ENCODE assay signal across 14 cellular contexts in the genomic region with DNA sequence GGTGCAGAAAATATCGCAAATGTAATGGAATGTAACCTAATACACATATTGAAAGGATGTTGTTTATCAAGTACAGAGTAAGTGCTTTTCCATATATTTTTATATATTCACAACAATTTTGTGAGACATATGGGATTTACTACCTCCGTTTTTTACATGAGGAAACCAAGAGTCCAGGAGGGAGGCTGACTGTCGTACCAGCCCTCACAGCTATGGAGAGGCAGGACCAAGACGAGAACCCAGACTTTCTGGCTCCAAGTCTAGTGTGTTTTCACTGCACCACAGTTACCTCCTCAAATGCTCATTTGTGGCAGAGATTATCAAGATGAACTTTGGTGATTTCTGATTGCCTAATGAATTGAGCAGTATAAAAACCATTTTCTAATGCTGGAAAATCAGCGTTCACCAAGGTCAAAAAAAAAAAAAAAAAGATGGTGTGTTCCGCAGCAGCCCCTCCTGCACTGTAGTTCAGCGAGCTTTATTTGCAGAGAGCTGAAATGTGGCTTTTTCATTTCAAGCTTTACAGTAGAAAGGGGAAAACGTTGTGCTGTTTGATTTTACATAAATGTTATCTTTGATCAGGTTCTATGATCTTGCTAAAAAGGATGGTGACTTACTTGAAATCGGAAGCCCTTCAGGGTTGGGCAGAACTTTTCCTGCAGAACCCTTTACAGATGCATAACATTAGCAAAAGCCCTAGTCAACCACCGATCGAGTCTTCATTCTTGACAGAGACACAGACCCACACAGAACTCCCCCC. TPM values are rescaled to one million over a fixed set of nuclear protein-coding genes. Genes with fewer than 3 reads are reported as not detected.
A peak's percentile ranks its signal among the peaks of the same experiment; 100 is the strongest.
DNase-seq lines count a peak whose midpoint lies in the region; ATAC-seq and TF ChIP-seq lines count a peak whose summit lies in the region.
"Had no signal": no experiment of that assay in that cellular context is flagged by ENCODE, and none has a peak within 500 bp of the region (broad histone marks: within the 10 kb centered on the region; RNA-seq: fewer than 3 reads in every experiment).

No MANE protein-coding gene starts in this region.

- TF ChIP-seq CTCF in HCT116 (IDR thresholded peaks at IDR 0.05 in 2 of 3, conservative IDR thresholded peaks at IDR 0.05 in 1 of 3; ENCODE audit: borderline replicate concordance in 1 of 3, insufficient read depth in 1 of 3, low read depth in 2 of 3, low read length in 2 of 3): no peak
- no peak for TF ChIP-seq CTCF in thyroid gland (IDR thresholded peaks at IDR 0.05)
- TF ChIP-seq CTCF in upper lobe of left lung (IDR thresholded peaks at IDR 0.05): no peak

- H3K4me3 Mint-ChIP-seq in T-cell: no peak overlapping the region
- H3K4me3 Mint-ChIP-seq: activated T-cell treated with anti-CD3 and anti-CD28 coated beads, Interleukin-2, amount 50 U/mL, for 72 hours; stimulated activated naive CD8-positive, alpha-beta T cell treated with anti-CD3 and anti-CD28 coated beads, Interleukin-15, Interleukin-2, amounts not matched to agents 100 ng/mL and 50 ng/mL, for 24 hours had no signal

- H3K9ac ChIP-seq in HCT116 (ENCODE audit: low read length): no peak overlapping the region

- peak overlapping the region; percentile 26 for H3K4me2 ChIP-seq in HCT116 (ENCODE audit: low read length)

- no peaks in the 10 kb centered on the region for H3K79me2 ChIP-seq in HCT116 (ENCODE audit: insufficient read depth, low read length)

- RAD21 ChIA-PET in HCT116 (lab: Charles Lee; ENCODE audit: low non-redundant PET in 1 of 2, low total read pairs in 2 of 2, uncharacterized antibody in 2 of 2, unreplicated experiment in 2 of 2): interaction anchor here in 1 of 2 experiments (0.6 kb wide), 1 partner anchor 9 kb away, joined by 3 read pairs; no protein-coding TSS in a partner anchor

- POLR2A ChIA-PET in HCT116 (lab: Charles Lee): interaction anchor here (0.6 to 1.2 kb wide), 2 partner anchors 25 to 776 kb away, joined by 3 to 4 read pairs; partner anchors contain the start of gene ADM
- POLR2A ChIA-PET in T-cell (lab: Charles Lee): interaction anchor here in 1 of 2 donors (0.7 kb wide), 1 partner anchor 738 kb away, joined by 5 read pairs; no protein-coding TSS in a partner anchor

- TF ChIP-seq EP300 in upper lobe of left lung (IDR thresholded peaks at IDR 0.05): no peak

- ATAC-seq in HCT116 (no peak), T-cell (replicated peaks in 1 of 4) (peak in 3 of 4 experiments; percentile 13 to 26 (median 23)), GM21717 (IDR thresholded peaks at IDR 0.05; ENCODE audit: unreplicated experiment) (no peak), upper lobe of left lung (ENCODE audit: low FRiP score in 2 of 2) (no peak), GM18907 (IDR thresholded peaks at IDR 0.05; ENCODE audit: unreplicated experiment) (no peak)
- ATAC-seq: activated T-cell treated with anti-CD3 and anti-CD28 coated beads, Interleukin-2, amount 50 U/mL, for 72 hours had no signal

- no peak overlapping the region for H3K4me3 ChIP-seq in HCT116 (replicated peaks in 1 of 2; ENCODE audit: low read depth in 1 of 2, low read length in 2 of 2)
- no peak overlapping the region for H3K4me3 ChIP-seq in mesodermal cell (ENCODE audit: extremely low read depth, insufficient read depth, low read length, poor library complexity, severe bottlenecking)
- no peak overlapping the region for H3K4me3 ChIP-seq in thyroid gland (replicated peaks in 1 of 3)
- no peak overlapping the region for H3K4me3 ChIP-seq in upper lobe of left lung

- no peaks in the 10 kb centered on the region for H3K9me3 ChIP-seq in HCT116 (ENCODE audit: control insufficient read depth in 1 of 2, insufficient read depth in 1 of 2, low read depth in 1 of 2, low read length in 2 of 2)
- no peaks in the 10 kb centered on the region for H3K9me3 ChIP-seq in mesodermal cell (ENCODE audit: control insufficient read depth, low read length)
- no peaks in the 10 kb centered on the region for H3K9me3 ChIP-seq in thyroid gland
- no peaks in the 10 kb centered on the region for H3K9me3 ChIP-seq in upper lobe of left lung

- intact Hi-C loops in HCT116 (cut with micrococcal nuclease) (no loop called here), thyroid gland (cut with DNase I) (loop anchor here (10.0 kb wide), 1 partner anchor 226 kb away; no protein-coding TSS in a partner anchor)

- H3K27ac ChIP-seq in HCT116 (ENCODE audit: low read depth, low read length): no peak overlapping the region
- peak overlapping the region; percentile 67 for H3K27ac ChIP-seq in mesodermal cell (ENCODE audit: low read depth, low read length, severe bottlenecking)
- peak overlapping the region; percentile 92 to 95 (median 95) for H3K27ac ChIP-seq in thyroid gland
- H3K27ac ChIP-seq in upper lobe of left lung: peak overlapping the region in 1 of 4 donors; percentile 5

- 80 to 90% methylated on average over 5 to 7 of the region's 11 CpGs for WGBS in mesodermal cell (ENCODE audit: insufficient coverage in 2 of 2), 2 experiments
- WGBS in thyroid gland, 2 donors: 49 to 59% methylated on average over 11 of the region's 11 CpGs
- 73 to 83% methylated on average over 11 of the region's 11 CpGs for WGBS in upper lobe of left lung, 2 donors

- CTCF ChIA-PET in HCT116 (lab: Charles Lee) (interaction anchor here (1.6 to 2.0 kb wide), 2 partner anchors 21 to 85 kb away, joined by 3 to 5 read pairs; no protein-coding TSS in a partner anchor), T-cell (lab: Charles Lee) (interaction anchor here in 1 of 2 donors (0.6 to 1.5 kb wide), 2 partner anchors 22 kb away, joined by 3 read pairs; no protein-coding TSS in a partner anchor)

- H4K20me1 ChIP-seq in HCT116 (ENCODE audit: insufficient read depth): no peaks in the 10 kb centered on the region

- H3K36me3 ChIP-seq in HCT116 (ENCODE audit: control insufficient read depth in 1 of 2, insufficient read depth in 2 of 2, low read length in 2 of 2) (peaks cover 0 to 5% of the 10 kb centered on the region in 2 experiments; a peak in 1 of 4 replicates), mesodermal cell (ENCODE audit: control insufficient read depth, insufficient read depth, low read length) (peaks cover 21% of the 10 kb centered on the region), thyroid gland (no peaks in the 10 kb centered on the region), upper lobe of left lung (peaks cover 0 to 20% (median 8%) of the 10 kb centered on the region in 4 donors)

- no peaks in the 10 kb centered on the region for H3K9me2 ChIP-seq in HCT116 (ENCODE audit: insufficient read depth)

- DNase-seq in HCT116 (ENCODE audit: low read depth, low spot score) (no peak), T-cell (no peak), thyroid gland (peak; percentile 26 to 39), upper lobe of left lung (no peak)
- DNase-seq: activated CD4-positive, alpha-beta T cell treated with anti-CD3 and anti-CD28 coated beads, Interleukin-2, amount 50 U/mL, for 1 hour; activated T-cell treated with anti-CD3 and anti-CD28 coated beads, Interleukin-2, amount 50 U/mL, for 72 hours; C1 segment of cervical spinal cord; cortex of kidney; NCI-H187; NCI-H774 had no signal

- peaks cover 17% of the 10 kb centered on the region for H3K36me3 Mint-ChIP-seq in T-cell

- H3K27me3 ChIP-seq in HCT116 (ENCODE audit: insufficient read depth, low read length): no peaks in the 10 kb centered on the region
- no peaks in the 10 kb centered on the region for H3K27me3 ChIP-seq in thyroid gland
- no peaks in the 10 kb centered on the region for H3K27me3 ChIP-seq in upper lobe of left lung

- H2AFZ ChIP-seq in HCT116 (ENCODE audit: low read depth, low read length, poor library complexity, severe bottlenecking): no peak overlapping the region

- no peaks in the 10 kb centered on the region for H3K4me1 Mint-ChIP-seq in T-cell

- H3K4me1 ChIP-seq in HCT116 (ENCODE audit: control insufficient read depth in 1 of 2, insufficient read depth in 2 of 2, low read length in 2 of 2) (peaks cover 28 to 30% of the 10 kb centered on the region in 2 experiments; a peak in 3 of 4 replicates), mesodermal cell (ENCODE audit: control insufficient read depth, insufficient read depth, low read length, poor library complexity, severe bottlenecking) (peaks cover 33% of the 10 kb centered on the region), thyroid gland (peaks cover 48 to 53% of the 10 kb centered on the region in 2 donors), upper lobe of left lung (peaks cover 6 to 20% (median 14%) of the 10 kb centered on the region in 4 donors)

- H3K9me3 Mint-ChIP-seq in T-cell: no peaks in the 10 kb centered on the region
- H3K9me3 Mint-ChIP-seq: activated T-cell treated with anti-CD3 and anti-CD28 coated beads, Interleukin-2, amount 50 U/mL, for 72 hours; stimulated activated naive CD8-positive, alpha-beta T cell treated with anti-CD3 and anti-CD28 coated beads, Interleukin-15, Interleukin-2, amounts not matched to agents 100 ng/mL and 50 ng/mL, for 24 hours had no signal

- BruUV-seq in HCT116 (replicated peaks; lab: Mats Ljungman, UMichigan): no TSS peak

- no peaks in the 10 kb centered on the region for H3K27me3 Mint-ChIP-seq in T-cell
- H3K27me3 Mint-ChIP-seq: stimulated activated naive CD8-positive, alpha-beta T cell treated with anti-CD3 and anti-CD28 coated beads, Interleukin-15, Interleukin-2, amounts not matched to agents 100 ng/mL and 50 ng/mL, for 24 hours had no signal

- TF ChIP-seq RAD21 in HCT116 (IDR thresholded peaks at IDR 0.05; ENCODE audit: low read depth): no peak

- H3K27ac Mint-ChIP-seq in T-cell: peak overlapping the region in 1 of 2 donors; percentile 39
- H3K27ac Mint-ChIP-seq: activated T-cell treated with anti-CD3 and anti-CD28 coated beads, Interleukin-2, amount 50 U/mL, for 72 hours; stimulated activated naive CD8-positive, alpha-beta T cell treated with anti-CD3 and anti-CD28 coated beads, Interleukin-15, Interleukin-2, amounts not matched to agents 100 ng/mL and 50 ng/mL, for 24 hours had no signal

- no peak for TF ChIP-seq POLR2A in HCT116 (IDR thresholded peaks at IDR 0.05; ENCODE audit: borderline replicate concordance, extremely low read depth, insufficient read depth, insufficient read length)
- no peak for TF ChIP-seq POLR2A in thyroid gland (IDR thresholded peaks at IDR 0.05)
- no peak for TF ChIP-seq POLR2A in upper lobe of left lung (IDR thresholded peaks at IDR 0.05)

TF ChIP-seq in HCT116, 20 proteins besides CTCF, POLR2A, EP300 and RAD21 (continues in another document):
- TF ChIP-seq YY1 (IDR thresholded peaks at IDR 0.05; ENCODE audit: extremely low read depth, insufficient replicate concordance, low read depth, low read length) (no peak), TCF7L2 (IDR thresholded peaks at IDR 0.05; ENCODE audit: borderline replicate concordance, extremely low read depth, insufficient read depth, insufficient read length) (no peak), SIN3A (IDR thresholded peaks at IDR 0.05; ENCODE audit: low read depth) (no peak)
- TF ChIP-seq, protein P1, sequence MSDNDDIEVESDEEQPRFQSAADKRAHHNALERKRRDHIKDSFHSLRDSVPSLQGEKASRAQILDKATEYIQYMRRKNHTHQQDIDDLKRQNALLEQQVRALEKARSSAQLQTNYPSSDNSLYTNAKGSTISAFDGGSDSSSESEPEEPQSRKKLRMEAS (IDR thresholded peaks at IDR 0.05): no peak

RNA-seq across cellular contexts. Expression of gene WEE1, which starts 44.7 kb away (rescaled TPM):
- total RNA-seq in HCT116 (2021; ENCODE audit: unreplicated experiment): 50.8 TPM
- polyA plus RNA-seq in HCT116 (2012): 21.3 and 29.3 TPM in 2 replicates
- total RNA-seq in T-cell: 10 to 100 TPM in 1 of 5 donors, 1 to 10 TPM in 4; 3.8 to 13.5 (median 6.2) TPM
- polyA plus RNA-seq in mesodermal cell (2013, experiment 1 of 2): 59.8 TPM
- 60.8 TPM for polyA plus RNA-seq in mesodermal cell (2013, experiment 2 of 2)
- 10 to 100 TPM; 29.6 to 35.6 (median 32.5) TPM for total RNA-seq in thyroid gland
- 10 to 100 TPM in 5 of 6 donors, 1 to 10 TPM in 1; 9.2 to 47.1 (median 13.4) TPM for total RNA-seq in upper lobe of left lung

Comparison
In these comparisons a context has a peak if more than half of its experiments do, and no peak if none do; other contexts are left out.
1. ATAC-seq: peak in T-cell (3 of 4); none in HCT116 (single experiment), GM21717 (single experiment), upper lobe of left lung (0 of 2) and GM18907 (single experiment).
2. DNase-seq: peak in thyroid gland (2 of 2); none in HCT116 (single experiment), T-cell (0 of 34) and upper lobe of left lung (0 of 2).